Comparison of ENCODE assay signal across 1 cellular context in the genomic region with DNA sequence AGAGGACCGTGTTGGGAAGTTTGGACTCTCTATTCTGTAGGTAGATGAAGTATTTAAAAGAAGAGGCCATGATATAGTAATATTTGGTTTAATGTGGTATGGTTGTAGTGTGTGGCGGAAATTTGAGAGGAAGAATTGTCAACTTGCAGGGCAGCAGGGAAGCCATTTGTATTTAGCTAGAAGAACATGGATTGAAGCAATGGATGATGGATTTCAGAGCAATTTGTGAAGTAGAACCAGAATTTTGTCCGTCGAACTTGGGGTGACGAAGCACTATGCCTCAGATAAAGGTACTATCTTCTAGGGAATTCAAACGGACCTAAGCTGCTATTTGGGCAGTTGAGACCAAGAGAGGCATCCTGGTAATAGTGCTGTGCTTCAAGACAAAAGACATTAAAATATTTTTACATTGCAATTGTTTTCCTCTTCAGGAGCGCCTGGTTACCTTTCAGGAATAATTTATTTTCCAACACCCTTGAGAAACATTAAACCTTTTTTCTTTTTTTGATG.
TF ChIP-seq lines count a peak whose summit lies in the region.

No MANE protein-coding gene starts in this region.

TF ChIP-seq in liver, 16 proteins besides CTCF, POLR2A, EP300 and RAD21 (continued from another document):
- TF ChIP-seq, protein P1, sequence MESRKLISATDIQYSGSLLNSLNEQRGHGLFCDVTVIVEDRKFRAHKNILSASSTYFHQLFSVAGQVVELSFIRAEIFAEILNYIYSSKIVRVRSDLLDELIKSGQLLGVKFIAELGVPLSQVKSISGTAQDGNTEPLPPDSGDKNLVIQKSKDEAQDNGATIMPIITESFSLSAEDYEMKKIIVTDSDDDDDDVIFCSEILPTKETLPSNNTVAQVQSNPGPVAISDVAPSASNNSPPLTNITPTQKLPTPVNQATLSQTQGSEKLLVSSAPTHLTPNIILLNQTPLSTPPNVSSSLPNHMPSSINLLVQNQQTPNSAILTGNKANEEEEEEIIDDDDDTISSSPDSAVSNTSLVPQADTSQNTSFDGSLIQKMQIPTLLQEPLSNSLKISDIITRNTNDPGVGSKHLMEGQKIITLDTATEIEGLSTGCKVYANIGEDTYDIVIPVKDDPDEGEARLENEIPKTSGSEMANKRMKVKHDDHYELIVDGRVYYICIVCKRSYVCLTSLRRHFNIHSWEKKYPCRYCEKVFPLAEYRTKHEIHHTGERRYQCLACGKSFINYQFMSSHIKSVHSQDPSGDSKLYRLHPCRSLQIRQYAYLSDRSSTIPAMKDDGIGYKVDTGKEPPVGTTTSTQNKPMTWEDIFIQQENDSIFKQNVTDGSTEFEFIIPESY (IDR thresholded peaks at IDR 0.05) = no peak
- TF ChIP-seq FOXA2 (IDR thresholded peaks at IDR 0.05) = no peak
- no peak for TF ChIP-seq SP1 (IDR thresholded peaks at IDR 0.05)
- no peak for TF ChIP-seq RXRA (IDR thresholded peaks at IDR 0.05)
- no peak for TF ChIP-seq HNF4G (IDR thresholded peaks at IDR 0.05)
- TF ChIP-seq, protein P2, sequence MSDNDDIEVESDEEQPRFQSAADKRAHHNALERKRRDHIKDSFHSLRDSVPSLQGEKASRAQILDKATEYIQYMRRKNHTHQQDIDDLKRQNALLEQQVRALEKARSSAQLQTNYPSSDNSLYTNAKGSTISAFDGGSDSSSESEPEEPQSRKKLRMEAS (IDR thresholded peaks at IDR 0.05) = no peak
- TF ChIP-seq JUND (IDR thresholded peaks at IDR 0.05) = no peak
- no peak for TF ChIP-seq YY1 (IDR thresholded peaks at IDR 0.05)
TF ChIP-seq in liver: peak in this region for 0.
